In the genomic region with DNA sequence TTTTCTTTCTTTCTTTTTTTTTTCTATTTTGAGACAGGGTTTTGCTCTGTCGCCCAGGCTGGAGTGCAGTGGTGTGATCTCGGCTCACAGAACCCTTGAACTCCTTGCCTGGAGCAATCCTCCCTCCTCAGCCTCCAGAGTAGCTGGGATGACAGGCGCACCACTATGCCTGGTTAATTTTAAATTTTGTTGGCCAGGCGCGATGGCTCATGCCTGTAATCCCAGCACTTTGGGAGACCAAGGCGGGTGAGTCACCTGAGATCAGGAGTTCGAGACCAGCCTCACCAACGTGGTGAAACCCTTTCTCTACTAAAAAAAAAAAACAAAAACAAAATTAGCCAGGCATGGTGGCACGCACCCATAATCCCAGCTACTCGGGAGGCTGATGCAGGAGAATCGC, we compare ENCODE assay signal across 17 cellular contexts.
"Had no signal": no experiment of that assay in that cellular context is flagged by ENCODE, and none has a peak within 500 bp of the region (broad histone marks: within the 10 kb centered on the region; RNA-seq: fewer than 3 reads in every experiment).

No MANE protein-coding gene starts in this region.

- H3K27me3 ChIP-seq: cardiac muscle cell, left lung, transverse colon had no signal

- H3K9me3 ChIP-seq: esophagus muscularis mucosa, left lung, transverse colon had no signal

- H3K4me3 Mint-ChIP-seq: activated B cell treated with CpG ODN at 0.5 μM for 24 hours; activated CD4-positive, alpha-beta memory T cell treated with anti-CD3 and anti-CD28 coated beads for 36 hours; activated naive CD8-positive, alpha-beta T cell; activated T-helper 1 cell treated with anti-CD3 and anti-CD28 coated beads, Interleukin-12 subunit alpha, Interleukin-12 subunit beta, Interleukin-2, Interleukin-4 antibody, amounts not matched to agents 30 ng/mL and 10 ng/mL and 1 ng/mL, durations not matched to agents 14 hours and 24 hours and 36 hours; dendritic cell treated with granulocyte-macrophage colony-stimulating factor and Interleukin-4, amounts not matched to agents 40 ng/mL and 50 ng/mL, for 4 days had no signal

- H3K27ac ChIP-seq: cardiac muscle cell, esophagus muscularis mucosa had no signal

- H3K27me3 Mint-ChIP-seq: activated B cell treated with CpG ODN at 0.5 μM for 24 hours; dendritic cell treated with granulocyte-macrophage colony-stimulating factor and Interleukin-4, amounts not matched to agents 40 ng/mL and 50 ng/mL, for 4 days had no signal

- H3K4me3 ChIP-seq: cardiac muscle cell, esophagus muscularis mucosa, left lung, transverse colon had no signal

- H3K36me3 ChIP-seq: cardiac muscle cell, esophagus muscularis mucosa, left lung, transverse colon had no signal

- H3K27ac Mint-ChIP-seq: activated B cell treated with CpG ODN at 0.5 μM for 24 hours; activated CD4-positive, alpha-beta memory T cell treated with anti-CD3 and anti-CD28 coated beads for 36 hours; activated naive CD8-positive, alpha-beta T cell; activated T-helper 1 cell treated with anti-CD3 and anti-CD28 coated beads, Interleukin-12 subunit alpha, Interleukin-12 subunit beta, Interleukin-2, Interleukin-4 antibody, amounts not matched to agents 30 ng/mL and 10 ng/mL and 1 ng/mL, durations not matched to agents 14 hours and 24 hours and 36 hours had no signal

- DNase-seq: activated B cell treated with CpG ODN at 0.5 μM for 24 hours; activated CD4-positive, alpha-beta memory T cell treated with anti-CD3 and anti-CD28 coated beads for 36 hours; activated CD4-positive, alpha-beta T cell treated with anti-CD3 and anti-CD28 coated beads for 4 hours; activated T-cell treated with anti-CD3 and anti-CD28 coated beads for 4 hours; effector CD8-positive, alpha-beta T cell; kidney; left lung; retina; stimulated activated CD4-positive, alpha-beta T cell treated with anti-CD3 and anti-CD28 coated beads, Interleukin-2, amount 100 ng/mL, for 24 hours; stimulated activated naive CD4-positive, alpha-beta T cell treated with Interleukin-2 at 50 U/mL for 16 hours; substantia nigra; transverse colon had no signal

- H3K9me3 Mint-ChIP-seq: activated B cell treated with CpG ODN at 0.5 μM for 24 hours; activated CD4-positive, alpha-beta memory T cell treated with anti-CD3 and anti-CD28 coated beads for 36 hours; activated T-helper 1 cell treated with anti-CD3 and anti-CD28 coated beads, Interleukin-12 subunit alpha, Interleukin-12 subunit beta, Interleukin-2, Interleukin-4 antibody, amounts not matched to agents 30 ng/mL and 10 ng/mL and 1 ng/mL, durations not matched to agents 14 hours and 24 hours and 36 hours; dendritic cell treated with granulocyte-macrophage colony-stimulating factor and Interleukin-4, amounts not matched to agents 40 ng/mL and 50 ng/mL, for 4 days had no signal

- H3K36me3 Mint-ChIP-seq: activated CD4-positive, alpha-beta memory T cell treated with anti-CD3 and anti-CD28 coated beads for 36 hours; activated naive CD8-positive, alpha-beta T cell had no signal
